9 cellular contexts compared by ENCODE assay signal in genomic region chr12:26239508-26240328, GRCh38. TPM values are rescaled to one million over a fixed set of nuclear protein-coding genes. Genes with fewer than 3 reads are reported as not detected.
DNase-seq lines count a peak whose midpoint lies in the region; ATAC-seq, FAIRE-seq and TF ChIP-seq lines count a peak whose summit lies in the region.
"Had no signal": no experiment of that assay in that cellular context is flagged by ENCODE, and none has a peak within 500 bp of the region (broad histone marks: within the 10 kb centered on the region; RNA-seq: fewer than 3 reads in every experiment).

No MANE protein-coding gene starts in this region.

- TF ChIP-seq RAD21 in HepG2 (CRISPR knock-in tag; IDR thresholded peaks at IDR 0.05) = no peak

- POLR2A ChIA-PET in MCF 10A (lab: Yijun Ruan, JAX) (interaction anchor here (0.6 to 1.3 kb wide), 6 partner anchors 10 to 1287 kb away, joined by 3 to 4 read pairs (median 3); no protein-coding TSS in a partner anchor), HepG2 (lab: Yijun Ruan, JAX) (no interaction called here), GM10248 (lab: Yijun Ruan, JAX) (no interaction called here)
- POLR2A ChIA-PET in CD8-positive, alpha-beta memory T cell (lab: Charles Lee) = no interaction called here

- intact Hi-C loops in MCF 10A (cut with micrococcal nuclease) (loop anchor here (10.0 kb wide), 1 partner anchor 75 kb away; no protein-coding TSS in a partner anchor), HepG2 (cut with micrococcal nuclease; ENCODE audit: unreplicated experiment) (no loop called here)

- ATAC-seq in HepG2 (peak; percentile 85), HG03139 (IDR thresholded peaks at IDR 0.05; ENCODE audit: unreplicated experiment) (no peak)

- no TSS peak for BruUV-seq in MCF 10A (replicated peaks; lab: Mats Ljungman, UMichigan)
- BruUV-seq in HepG2 (replicated peaks; lab: Mats Ljungman, UMichigan) = no TSS peak

- no peaks in the 10 kb centered on the region for H3K9me3 Mint-ChIP-seq in MCF 10A (ENCODE audit: unreplicated experiment)
- H3K9me3 Mint-ChIP-seq in CD8-positive, alpha-beta memory T cell = no peaks in the 10 kb centered on the region

- no peak overlapping the region for H3K4me3 Mint-ChIP-seq in MCF 10A (ENCODE audit: unreplicated experiment)
- H3K4me3 Mint-ChIP-seq in CD8-positive, alpha-beta memory T cell = no peak overlapping the region

- H3K4me1 ChIP-seq in HepG2 (ENCODE audit: insufficient read depth, low read length) = peaks cover 23% of the 10 kb centered on the region
- no peaks in the 10 kb centered on the region for H3K4me1 ChIP-seq in CD8-positive, alpha-beta memory T cell (ENCODE audit: insufficient read depth, low read length)

- peak in 1 of 2 experiments; percentile 48; a peak in 2 of 4 replicates for TF ChIP-seq EP300 in HepG2 (IDR thresholded peaks at IDR 0.05; ENCODE audit: low read depth in 2 of 2, low read length in 2 of 2)
- no peak; the same call in 1 of the 2 replicates for TF ChIP-seq EP300 in HepG2 (CRISPR knock-in tag; IDR thresholded peaks at IDR 0.05; ENCODE audit: borderline replicate concordance)

- 18% methylated on average over 7 of the region's 7 CpGs for WGBS in HepG2 (ENCODE audit: low lambda C conversion rate)

- H3K4me1 Mint-ChIP-seq in MCF 10A (ENCODE audit: insufficient read depth, unreplicated experiment) = peaks cover 18% of the 10 kb centered on the region
- no peaks in the 10 kb centered on the region for H3K4me1 Mint-ChIP-seq in CD8-positive, alpha-beta memory T cell

- in situ Hi-C loops in HepG2 (cut with HindIII; ENCODE audit: extremely low pct_ligation_motif_present, low pct_unique_long_range_greater_than_20kb) = no loop called here

- TF ChIP-seq CTCF in MCF 10A (IDR thresholded peaks at IDR 0.05; ENCODE audit: unreplicated experiment) (no peak), HepG2 (CRISPR knock-in tag; IDR thresholded peaks at IDR 0.05) (no peak), GM10248 (IDR thresholded peaks at IDR 0.05; ENCODE audit: control extremely low read depth, extremely low read depth, low read depth, missing control alignments) (no peak)

- H3K9ac ChIP-seq in HepG2 (ENCODE audit: insufficient read depth, low read depth, low read length) = no peak overlapping the region

- no peaks in the 10 kb centered on the region for H3K79me2 ChIP-seq in HepG2 (ENCODE audit: insufficient read depth, low read length)

- no peak overlapping the region for H3K27ac ChIP-seq in HepG2 (ENCODE audit: extremely low read length, insufficient read depth, low read length)
- no peak overlapping the region for H3K27ac ChIP-seq in CD8-positive, alpha-beta memory T cell (ENCODE audit: low read depth, low read length)

- peak; percentile 81 for FAIRE-seq in HepG2 (lab: Jason Lieb, UNC)
- FAIRE-seq: A204.1 had no signal

- no peak overlapping the region for H2AFZ ChIP-seq in HepG2 (ENCODE audit: low read length)

- no peaks in the 10 kb centered on the region for H3K9me3 ChIP-seq in HepG2 (ENCODE audit: low read length)
- H3K9me3 ChIP-seq in CD8-positive, alpha-beta memory T cell (ENCODE audit: low read length) = no peaks in the 10 kb centered on the region

- H4K20me1 ChIP-seq in HepG2 (ENCODE audit: insufficient read depth, low read length) = no peaks in the 10 kb centered on the region

- no peak overlapping the region; a peak in 1 of 6 replicates for H3K4me3 ChIP-seq in HepG2 (replicated peaks in 1 of 3; ENCODE audit: insufficient read depth in 1 of 3, low read depth in 2 of 3, low read length in 3 of 3)
- H3K4me3 ChIP-seq in CD8-positive, alpha-beta memory T cell (ENCODE audit: low read length) = no peak overlapping the region

- no peaks in the 10 kb centered on the region for H3K27me3 Mint-ChIP-seq in MCF 10A (ENCODE audit: insufficient read depth, unreplicated experiment)
- H3K27me3 Mint-ChIP-seq in CD8-positive, alpha-beta memory T cell = peaks cover 15 to 38% of the 10 kb centered on the region in 2 donors

- TF ChIP-seq POLR2A in HepG2 (IDR thresholded peaks at IDR 0.05; ENCODE audit: insufficient read depth in 1 of 2, low read depth in 2 of 2, low read length in 2 of 2) = no peak

- CTCF ChIA-PET in MCF 10A (lab: Yijun Ruan, JAX) = interaction anchor here (0.6 to 1.8 kb wide), 5 partner anchors 24 to 120 kb away, joined by 3 to 5 read pairs (median 4); no protein-coding TSS in a partner anchor
- CTCF ChIA-PET in HepG2 (lab: Yijun Ruan, JAX; ENCODE audit: low intra/inter-chr PET ratio, low total read pairs) = no interaction called here
- CTCF ChIA-PET in CD8-positive, alpha-beta memory T cell (lab: Charles Lee) = no interaction called here
- CTCF ChIA-PET in GM10248 (lab: Yijun Ruan, JAX) = interaction anchor here (1.2 kb wide), 1 partner anchor 25 kb away, joined by 4 read pairs; no protein-coding TSS in a partner anchor

- DNase-seq in NCI-H748 (lab: John Stamatoyannopoulos, UW; ENCODE audit: unreplicated experiment) (peak; percentile 29), NCI-H748 treated with DMSO at 0.1 percent for 48 hours (lab: John Stamatoyannopoulos, UW) (no peak), MCF 10A (ENCODE audit: unreplicated experiment) (peak; percentile 98), HepG2 (ENCODE audit: low spot score) (peak; percentile 90), GM10248 (ENCODE audit: extremely low spot score) (no peak)
- no peak for DNase-seq in CD8-positive, alpha-beta memory T cell
- DNase-seq in activated CD4-positive, alpha-beta T cell treated with anti-CD3 and anti-CD28 coated beads for 1 hour = no peak

- no peaks in the 10 kb centered on the region for H3K36me3 ChIP-seq in HepG2 (replicated peaks in 1 of 2; ENCODE audit: control insufficient read depth in 1 of 2, insufficient read depth in 2 of 2, low read length in 2 of 2)
- H3K36me3 ChIP-seq in CD8-positive, alpha-beta memory T cell (ENCODE audit: insufficient read depth, low read length) = no peaks in the 10 kb centered on the region

- no peaks in the 10 kb centered on the region for H3K36me3 Mint-ChIP-seq in MCF 10A (ENCODE audit: insufficient read depth, unreplicated experiment)
- H3K36me3 Mint-ChIP-seq in CD8-positive, alpha-beta memory T cell = no peaks in the 10 kb centered on the region

- peak overlapping the region; percentile 17 for H3K27ac Mint-ChIP-seq in MCF 10A (ENCODE audit: low read depth, unreplicated experiment)
- H3K27ac Mint-ChIP-seq in CD8-positive, alpha-beta memory T cell = peak overlapping the region in 1 of 8 donors; percentile 4

- peak overlapping the region; percentile 56 for H3K4me2 ChIP-seq in HepG2 (ENCODE audit: low read depth, low read length)

- H3K27me3 ChIP-seq in HepG2 (ENCODE audit: control insufficient read depth in 1 of 2, insufficient read depth in 2 of 2, low read length in 2 of 2) = no peaks in the 10 kb centered on the region; a peak in 1 of 5 replicates
- H3K27me3 ChIP-seq in CD8-positive, alpha-beta memory T cell (ENCODE audit: insufficient read depth, low read length, poor library complexity, severe bottlenecking) = no peaks in the 10 kb centered on the region

TF ChIP-seq in HepG2, 621 proteins besides CTCF, POLR2A, EP300 and RAD21 (continues in another document):
- no peak for TF ChIP-seq MZF1 (CRISPR knock-in tag; IDR thresholded peaks at IDR 0.05; ENCODE audit: borderline replicate concordance)
- no peak for TF ChIP-seq ZFP91 (CRISPR knock-in tag; IDR thresholded peaks at IDR 0.05; ENCODE audit: borderline replicate concordance)
- no peak for TF ChIP-seq PLSCR1 (CRISPR knock-in tag; IDR thresholded peaks at IDR 0.05; ENCODE audit: borderline replicate concordance)
- no peak for TF ChIP-seq KMT2A (CRISPR knock-in tag; IDR thresholded peaks at IDR 0.05)

RNA-seq across cellular contexts. Expression of gene SSPN, which starts 44.3 kb away (rescaled TPM):
- total RNA-seq in MCF 10A (2022) (0.17 and 0.21 TPM in 2 replicates), HepG2 (2016; rRNA removed; fragmentation: Illumina TruSeq; extraction: Trizol) (not detected in 2 replicates)
- not detected in 2 replicates for total RNA-seq in HepG2 (2016; cell fraction: cytosol; rRNA removed; fragmentation: Illumina TruSeq; extraction: Trizol; ENCODE audit: low read depth)
- total RNA-seq in HepG2 (2016; cell fraction: insoluble cytoplasmic fraction; rRNA removed; fragmentation: Illumina TruSeq; extraction: Trizol) = not detected in 2 replicates
- total RNA-seq in HepG2 (2016; cell fraction: membrane; rRNA removed; fragmentation: Illumina TruSeq; extraction: Trizol) = not detected in 2 replicates
- not detected in 2 replicates for total RNA-seq in HepG2 (2016; cell fraction: nucleus; rRNA removed; fragmentation: Illumina TruSeq; extraction: Trizol)
- polyA plus RNA-seq in HepG2 (2011; rRNA removed) = not detected in 2 replicates
- not detected in 2 replicates for polyA plus RNA-seq in HepG2 (2011; cell fraction: cytosol; rRNA removed)
- polyA plus RNA-seq in HepG2 (2011; cell fraction: nucleus; rRNA removed) = not detected in 2 replicates
- not detected in 2 replicates for polyA plus RNA-seq in HepG2 (2012)
- not detected in 2 replicates for polyA plus RNA-seq in HepG2 (2016; cell fraction: cytosol; fragmentation: Illumina TruSeq; extraction: Trizol; ENCODE audit: low read depth)
- not detected in 2 replicates for polyA plus RNA-seq in HepG2 (2016; cell fraction: insoluble cytoplasmic fraction; fragmentation: Illumina TruSeq; extraction: Trizol; ENCODE audit: low read depth)
- not detected in 2 replicates for polyA plus RNA-seq in HepG2 (2016; cell fraction: membrane; fragmentation: Illumina TruSeq; extraction: Trizol; ENCODE audit: low read depth)
- polyA plus RNA-seq in HepG2 (2016; cell fraction: nucleus; fragmentation: Illumina TruSeq; extraction: Trizol; ENCODE audit: insufficient read depth, low read depth) = not detected in 2 replicates
- not detected in 2 replicates for polyA minus RNA-seq in HepG2 (2011; rRNA and poly(A)+ RNA removed; ENCODE audit: low replicate concordance)
- polyA minus RNA-seq in HepG2 (2011; cell fraction: cytosol; rRNA and poly(A)+ RNA removed) = not detected in 2 replicates
- polyA minus RNA-seq in HepG2 (2011; cell fraction: nucleus; rRNA and poly(A)+ RNA removed) = not detected in 2 replicates
- total RNA-seq in CD8-positive, alpha-beta memory T cell = not detected
- polyA plus RNA-seq in CD8-positive, alpha-beta memory T cell = not detected

Comparison
In these comparisons a context has a peak if more than half of its experiments do, and no peak if none do; other contexts are left out.
1. DNase-seq: peak in NCI-H748 (single experiment), MCF 10A (single experiment) and HepG2 (single experiment); none in NCI-H748 treated with DMSO at 0.1 percent for 48 hours (single experiment), CD8-positive, alpha-beta memory T cell (0 of 5), GM10248 (single experiment) and activated CD4-positive, alpha-beta T cell treated with anti-CD3 and anti-CD28 coated beads for 1 hour (single experiment).
2. CTCF ChIA-PET loops: an anchor here in MCF 10A (0.6 to 1.8 kb wide) and GM10248 (1.2 kb wide); none called in HepG2 and CD8-positive, alpha-beta memory T cell.